In genomic region chr6:90250405-90250804, GRCh38 we compare ENCODE assay signal across 23 cellular contexts. TPM values are rescaled to one million over a fixed set of nuclear protein-coding genes. Genes with fewer than 3 reads are reported as not detected.
DNase-seq lines count a peak whose midpoint lies in the region; ATAC-seq and TF ChIP-seq lines count a peak whose summit lies in the region.
"Had no signal": no experiment of that assay in that cellular context is flagged by ENCODE, and none has a peak within 500 bp of the region (broad histone marks: within the 10 kb centered on the region; RNA-seq: fewer than 3 reads in every experiment).

No MANE protein-coding gene starts in this region.

- H3K79me2 ChIP-seq in MM.1S (ENCODE audit: low read length), result peaks cover 20% of the 10 kb centered on the region

- H3K36me3 ChIP-seq in MM.1S (replicated peaks; ENCODE audit: insufficient read depth, low read length), result no peaks in the 10 kb centered on the region
- H3K36me3 ChIP-seq: SJSA1 had no signal

- H3F3A ChIP-seq in MM.1S (ENCODE audit: insufficient read depth, low read length), result peaks cover 25% of the 10 kb centered on the region

- POLR2A ChIA-PET in naive thymus-derived CD8-positive, alpha-beta T cell (lab: Charles Lee), result interaction anchor here (0.6 to 1.4 kb wide), 4 partner anchors 17 to 34 kb away, joined by 3 to 4 read pairs (median 4); no protein-coding TSS in a partner anchor

- H3K9ac ChIP-seq in MM.1S (ENCODE audit: low read length), result no peak overlapping the region; the same call in 1 of the 2 replicates
- H3K9ac ChIP-seq: BLaER1 had no signal

- no peaks in the 10 kb centered on the region for H3K27me3 ChIP-seq in MM.1S (replicated peaks; ENCODE audit: insufficient read depth, low read length)
- H3K27me3 ChIP-seq: BLaER1, Peyer's patch, SJSA1, spleen had no signal

- H3K9me2 ChIP-seq in MM.1S (replicated peaks; ENCODE audit: insufficient read depth, low read length), result no peaks in the 10 kb centered on the region

- no peak for ATAC-seq in activated naive CD4-positive, alpha-beta T cell treated with anti-CD3 and anti-CD28 coated beads, Interleukin-2, amount 50 U/mL, for 72 hours
- no peak for ATAC-seq in naive thymus-derived CD8-positive, alpha-beta T cell
- no peak for ATAC-seq in HG03432 (IDR thresholded peaks at IDR 0.05; ENCODE audit: unreplicated experiment)
- ATAC-seq in HG03469 (IDR thresholded peaks at IDR 0.05; ENCODE audit: unreplicated experiment), result no peak
- ATAC-seq: left cardiac atrium, natural killer cell had no signal

- peaks cover 91% of the 10 kb centered on the region for H3K36me3 Mint-ChIP-seq in activated T-cell treated with anti-CD3 and anti-CD28 coated beads, Interleukin-2, amount 50 U/mL, for 24 hours (ENCODE audit: low read depth)
- H3K36me3 Mint-ChIP-seq in activated naive CD4-positive, alpha-beta T cell treated with anti-CD3 and anti-CD28 coated beads, Interleukin-2, amount 50 U/mL, for 72 hours, result peaks cover 21 to 22% of the 10 kb centered on the region in 2 donors
- peaks cover 20 to 59% (median 44%) of the 10 kb centered on the region in 3 donors for H3K36me3 Mint-ChIP-seq in naive thymus-derived CD8-positive, alpha-beta T cell
- H3K36me3 Mint-ChIP-seq: natural killer cell had no signal

- peak overlapping the region; percentile 59 for H3K4me2 ChIP-seq in MM.1S (ENCODE audit: low read depth, low read length)
- H3K4me2 ChIP-seq: BLaER1 had no signal

- H3K27ac Mint-ChIP-seq in activated T-cell treated with anti-CD3 and anti-CD28 coated beads, Interleukin-2, amount 50 U/mL, for 24 hours, result peak overlapping the region; percentile 99
- peak overlapping the region; percentile 99 to 100 for H3K27ac Mint-ChIP-seq in activated naive CD4-positive, alpha-beta T cell treated with anti-CD3 and anti-CD28 coated beads, Interleukin-2, amount 50 U/mL, for 72 hours
- peak overlapping the region; percentile 77 to 98 (median 92) for H3K27ac Mint-ChIP-seq in naive thymus-derived CD8-positive, alpha-beta T cell
- H3K27ac Mint-ChIP-seq: natural killer cell, type B pancreatic cell had no signal

- DNase-seq in activated T-cell treated with anti-CD3 and anti-CD28 coated beads, Interleukin-2, amount 50 U/mL, for 24 hours, result no peak
- DNase-seq in activated T-cell treated with anti-CD3 and anti-CD28 coated beads for 4 hours (no peak), MM.1S (no peak), COLO829 (ENCODE audit: low spot score) (no peak)
- no peak for DNase-seq in activated naive CD4-positive, alpha-beta T cell treated with anti-CD3 and anti-CD28 coated beads, Interleukin-2, amount 50 U/mL, for 72 hours (ENCODE audit: low spot score in 2 of 2)
- no peak for DNase-seq in naive thymus-derived CD8-positive, alpha-beta T cell
- DNase-seq: activated effector memory CD4-positive, alpha-beta T cell treated with Interleukin-2 at 50 U/mL for 16 hours; aorta; caudate nucleus; dermis blood vessel endothelial cell; left cardiac atrium; mesenchymal stem cell; natural killer cell; NCI-H2081; Peyer's patch; spleen; stimulated activated CD4-positive, alpha-beta T cell treated with anti-CD3 and anti-CD28 coated beads, Interleukin-4, amount 100 ng/mL, for 4 hours had no signal

- H3K9me3 Mint-ChIP-seq in activated T-cell treated with anti-CD3 and anti-CD28 coated beads, Interleukin-2, amount 50 U/mL, for 24 hours, result peaks cover 4% of the 10 kb centered on the region
- peaks cover 7 to 8% of the 10 kb centered on the region in 2 donors for H3K9me3 Mint-ChIP-seq in activated naive CD4-positive, alpha-beta T cell treated with anti-CD3 and anti-CD28 coated beads, Interleukin-2, amount 50 U/mL, for 72 hours
- peaks cover 0 to 6% (median 2%) of the 10 kb centered on the region in 9 donors for H3K9me3 Mint-ChIP-seq in naive thymus-derived CD8-positive, alpha-beta T cell
- H3K9me3 Mint-ChIP-seq: type B pancreatic cell had no signal

- no peaks in the 10 kb centered on the region for H3K27me3 Mint-ChIP-seq in activated T-cell treated with anti-CD3 and anti-CD28 coated beads, Interleukin-2, amount 50 U/mL, for 24 hours
- H3K27me3 Mint-ChIP-seq in naive thymus-derived CD8-positive, alpha-beta T cell, result no peaks in the 10 kb centered on the region
- H3K27me3 Mint-ChIP-seq: type B pancreatic cell had no signal

- peak overlapping the region; percentile 65 for H3K4me3 Mint-ChIP-seq in activated T-cell treated with anti-CD3 and anti-CD28 coated beads, Interleukin-2, amount 50 U/mL, for 24 hours
- peak overlapping the region in 4 of 10 donors; percentile 61 to 72 (median 68) for H3K4me3 Mint-ChIP-seq in naive thymus-derived CD8-positive, alpha-beta T cell
- H3K4me3 Mint-ChIP-seq: natural killer cell, type B pancreatic cell had no signal

- no peaks in the 10 kb centered on the region for H3K9me3 ChIP-seq in MM.1S (replicated peaks; ENCODE audit: insufficient read depth, low read length)
- H3K9me3 ChIP-seq: BLaER1, Peyer's patch, SJSA1, spleen had no signal

- H3K4me3 ChIP-seq in MM.1S (ENCODE audit: low read length), result no peak overlapping the region; the same call in 1 of the 2 replicates
- H3K4me3 ChIP-seq: BLaER1, Peyer's patch, SJSA1, spleen had no signal

- peaks cover 92% of the 10 kb centered on the region for H3K4me1 Mint-ChIP-seq in activated T-cell treated with anti-CD3 and anti-CD28 coated beads, Interleukin-2, amount 50 U/mL, for 24 hours (ENCODE audit: low read depth)
- H3K4me1 Mint-ChIP-seq in naive thymus-derived CD8-positive, alpha-beta T cell, result peaks cover 33 to 82% (median 75%) of the 10 kb centered on the region in 4 donors
- H3K4me1 Mint-ChIP-seq: natural killer cell had no signal

- peaks cover 48% of the 10 kb centered on the region for H3K4me1 ChIP-seq in MM.1S (ENCODE audit: low read length)
- H3K4me1 ChIP-seq: Peyer's patch, SJSA1 had no signal

- H2AFZ ChIP-seq in MM.1S (ENCODE audit: low read length), result no peak overlapping the region

- TF ChIP-seq CTCF in MM.1S (IDR thresholded peaks at IDR 0.05; ENCODE audit: low read length), result no peak

- no peaks in the 10 kb centered on the region for H4K20me1 ChIP-seq in MM.1S (ENCODE audit: insufficient read depth, low read length)

- peak overlapping the region; percentile 88; the same call in 1 of the 2 replicates for H3K27ac ChIP-seq in MM.1S (ENCODE audit: low read length)
- H3K27ac ChIP-seq: BLaER1, HL-60, Peyer's patch, SJSA1 had no signal

RNA-seq across cellular contexts. Expression of gene BACH2, which starts 46.2 kb away (rescaled TPM):
- total RNA-seq in activated naive CD4-positive, alpha-beta T cell treated with anti-CD3 and anti-CD28 coated beads, Interleukin-2, amount 50 U/mL, for 72 hours, result 10 to 100 TPM; 48.7 to 90.8 TPM
- 100 to 1,000 TPM; 116 to 126 TPM for total RNA-seq in naive thymus-derived CD8-positive, alpha-beta T cell
- polyA plus RNA-seq in naive thymus-derived CD8-positive, alpha-beta T cell, result 10 to 100 TPM; 17.5 to 29.3 (median 21.7) TPM
